In genomic region chr2:47035615-47036488, GRCh38 we compare ENCODE assay signal across 9 cellular contexts.
DNase-seq lines count a peak whose midpoint lies in the region; ATAC-seq and TF ChIP-seq lines count a peak whose summit lies in the region.
"Had no signal": no experiment of that assay in that cellular context is flagged by ENCODE, and none has a peak within 500 bp of the region (broad histone marks: within the 10 kb centered on the region; RNA-seq: fewer than 3 reads in every experiment).

No MANE protein-coding gene starts in this region.

- no peaks in the 10 kb centered on the region; a peak in 2 of 7 replicates for H3K36me3 Mint-ChIP-seq in H9 (ENCODE audit: insufficient read depth in 1 of 3, low read depth in 3 of 3)

- no peak overlapping the region for H3K4me3 Mint-ChIP-seq in H9

- no peaks in the 10 kb centered on the region for H3K9me2 ChIP-seq in Karpas-422 (replicated peaks; ENCODE audit: insufficient read depth, low read length)

- H3K27ac ChIP-seq in H9 (ENCODE audit: insufficient read length, low read depth, low read length), result no peak overlapping the region
- peak overlapping the region; percentile 95 for H3K27ac ChIP-seq in foreskin keratinocyte
- H3K27ac ChIP-seq in skin epidermis, result peak overlapping the region in 16 of 21 experiments; percentile 15 to 89 (median 81)
- no peak overlapping the region for H3K27ac ChIP-seq in Karpas-422 (ENCODE audit: low read length)

- H3K18ac ChIP-seq in H9 (ENCODE audit: insufficient read length, low read depth, low read length), result peak overlapping the region; percentile 67

- WGBS in H9 (ENCODE audit: extremely low coverage, insufficient read length, low lambda C conversion rate), result no CpG with 5 or more reads among the region's 7 CpGs

- H3T11ph ChIP-seq in H9 (ENCODE audit: low read length), result no peak overlapping the region

- no peak overlapping the region for H3K9ac ChIP-seq in H9 (ENCODE audit: extremely low read depth, insufficient read length, low read length)
- no peak overlapping the region for H3K9ac ChIP-seq in Karpas-422 (ENCODE audit: low read length)

- no peak overlapping the region for H2BK5ac ChIP-seq in H9 (ENCODE audit: insufficient read length, low read length)

- peaks cover 35% of the 10 kb centered on the region for H3K36me3 ChIP-seq in Karpas-422 (ENCODE audit: insufficient read depth, low read length)

- ATAC-seq in foreskin keratinocyte, result no peak
- no peak for ATAC-seq in HG03342 (IDR thresholded peaks at IDR 0.05; ENCODE audit: unreplicated experiment)

- peak overlapping the region; percentile 44; the same call in 1 of the 2 replicates for H3K14ac ChIP-seq in H9 (ENCODE audit: insufficient read depth, low read length)

- H3K27me3 Mint-ChIP-seq in H9 (ENCODE audit: low read depth), result no peaks in the 10 kb centered on the region

- H3K4me2 ChIP-seq in H9 (ENCODE audit: insufficient read depth, insufficient read length, low read length), result no peak overlapping the region
- no peak overlapping the region for H3K4me2 ChIP-seq in Karpas-422 (ENCODE audit: low read depth, low read length, poor library complexity, severe bottlenecking)

- H3K9me3 Mint-ChIP-seq in H9, result no peaks in the 10 kb centered on the region

- H3K23ac ChIP-seq in H9 (ENCODE audit: insufficient read length, low read depth, low read length), result no peak overlapping the region

- H2BK20ac ChIP-seq in H9 (ENCODE audit: low read depth, low read length, poor library complexity, severe bottlenecking), result no peak overlapping the region

- H3K4me3 ChIP-seq in skin epidermis, result no peak overlapping the region
- H3K4me3 ChIP-seq in Karpas-422 (ENCODE audit: low read length), result no peak overlapping the region

- peak overlapping the region; percentile 67 for H3K4ac ChIP-seq in H9 (ENCODE audit: low read depth, low read length)

- H3K23me2 ChIP-seq in H9 (ENCODE audit: insufficient read length, low read depth, low read length, poor library complexity, severe bottlenecking), result no peaks in the 10 kb centered on the region

- H4K5ac ChIP-seq in H9 (ENCODE audit: insufficient read length, low read depth, low read length), result no peak overlapping the region

- H3K4me1 ChIP-seq in H9 (ENCODE audit: insufficient read depth, low read length) (peaks cover 6% of the 10 kb centered on the region; the same call in 1 of the 2 replicates), foreskin keratinocyte (peaks cover 33% of the 10 kb centered on the region), Karpas-422 (ENCODE audit: low read length) (no peaks in the 10 kb centered on the region)

- H3K4me1 Mint-ChIP-seq in H9, result peaks cover 27 to 31% of the 10 kb centered on the region in 2 experiments

- H3K79me2 ChIP-seq in H9 (ENCODE audit: insufficient read depth, low read length) (no peaks in the 10 kb centered on the region), Karpas-422 (ENCODE audit: low read length) (no peaks in the 10 kb centered on the region)

- no peaks in the 10 kb centered on the region for H3K9me3 ChIP-seq in H9 (ENCODE audit: control insufficient read depth, low read depth, low read length)
- H3K9me3 ChIP-seq in Karpas-422 (ENCODE audit: low read length), result no peaks in the 10 kb centered on the region

- no peak overlapping the region for H2AK5ac ChIP-seq in H9 (ENCODE audit: insufficient read length, low read length)

- H4K8ac ChIP-seq in H9 (replicated peaks; ENCODE audit: insufficient read length, low read depth, low read length), result no peak overlapping the region

- TF ChIP-seq CTCF in H9 (conservative IDR thresholded peaks at IDR 0.05) (no peak), foreskin keratinocyte (conservative IDR thresholded peaks at IDR 0.05) (no peak)

- no peak for DNase-seq in H9
- peak; percentile 30 for DNase-seq in SW480 (ENCODE audit: low spot score)
- no peak for DNase-seq in foreskin keratinocyte
- no peak for DNase-seq in Karpas-422
- DNase-seq in activated effector memory CD4-positive, alpha-beta T cell treated with Interleukin-2 at 50 U/mL for 16 hours, result no peak
- no peak for DNase-seq in RPMI8226
- DNase-seq: NCI-H1417 treated with DMSO at 0.1 percent for 48 hours had no signal

- H2AFZ ChIP-seq in H9 (ENCODE audit: low read length), result no peak overlapping the region
- H2AFZ ChIP-seq in Karpas-422 (ENCODE audit: low read length), result no peak overlapping the region

- no peak overlapping the region for H2BK12ac ChIP-seq in H9 (ENCODE audit: insufficient read length, low read depth, low read length)

- peak overlapping the region; percentile 95 for H4K91ac ChIP-seq in H9 (ENCODE audit: insufficient read length, low read depth, low read length)

- H3K56ac ChIP-seq in H9 (ENCODE audit: insufficient read length, low read depth, low read length), result no peak overlapping the region

- H2BK120ac ChIP-seq in H9 (ENCODE audit: low read depth, low read length, poor library complexity, severe bottlenecking), result no peak overlapping the region

- H3K27me3 ChIP-seq in H9 (ENCODE audit: insufficient read depth, low read length) (no peaks in the 10 kb centered on the region), foreskin keratinocyte (no peaks in the 10 kb centered on the region), Karpas-422 (ENCODE audit: low read length) (no peaks in the 10 kb centered on the region)

- peak overlapping the region; percentile 24 to 97 (median 44); a peak in 3 of 7 replicates for H3K27ac Mint-ChIP-seq in H9

- H4K20me1 ChIP-seq in H9 (ENCODE audit: control insufficient read depth, insufficient read depth, insufficient read length) (no peaks in the 10 kb centered on the region), Karpas-422 (ENCODE audit: insufficient read depth, low read depth, low read length) (peaks cover 13% of the 10 kb centered on the region)

- H3K79me1 ChIP-seq in H9 (ENCODE audit: insufficient read depth, low read depth, low read length, poor library complexity, severe bottlenecking), result no peaks in the 10 kb centered on the region

- H2BK15ac ChIP-seq in H9 (ENCODE audit: low read depth, low read length), result no peak overlapping the region

Comparison
In these comparisons a context has a peak if more than half of its experiments do, and no peak if none do; other contexts are left out.
1. H3K27ac ChIP-seq: peak in foreskin keratinocyte (single experiment) and skin epidermis (16 of 21); none in H9 (single experiment) and Karpas-422 (single experiment).